ENCODE assay signal across 17 cellular contexts in genomic region chr10:103576862-103577261, GRCh38.
DNase-seq lines count a peak whose midpoint lies in the region; ATAC-seq, FAIRE-seq and TF ChIP-seq lines count a peak whose summit lies in the region.
"Had no signal": no experiment of that assay in that cellular context is flagged by ENCODE, and none has a peak within 500 bp of the region (broad histone marks: within the 10 kb centered on the region; RNA-seq: fewer than 3 reads in every experiment).

No MANE protein-coding gene starts in this region.

- H3K36me3 ChIP-seq in right lobe of liver: no peaks in the 10 kb centered on the region
- H3K36me3 ChIP-seq: MG63 had no signal

- no peaks in the 10 kb centered on the region for H3K27me3 Mint-ChIP-seq in activated T-cell treated with anti-CD3 and anti-CD28 coated beads, Interleukin-2, amount 50 U/mL, for 24 hours

- H3K4me3 ChIP-seq in A549 (no peak overlapping the region), right lobe of liver (no peak overlapping the region)
- H3K4me3 ChIP-seq: MG63 had no signal

- CTCF ChIA-PET in A549 (lab: Yijun Ruan, JAX): interaction anchor here (0.7 to 10.5 kb wide), 9 partner anchors 12 to 628 kb away, joined by 3 to 100 read pairs (median 6); partner anchors contain the start of gene NEURL1

- no peaks in the 10 kb centered on the region for H3K9me3 ChIP-seq in A549
- no peaks in the 10 kb centered on the region for H3K9me3 ChIP-seq in right lobe of liver
- H3K9me3 ChIP-seq: MG63 had no signal

- no peak for DNase-seq in A549 (ENCODE audit: low read depth in 1 of 2, low spot score in 1 of 2)
- peak; percentile 71 for DNase-seq in HuH-7 (ENCODE audit: low spot score)
- peak; percentile 85 for DNase-seq in NCI-H748 (lab: John Stamatoyannopoulos, UW; ENCODE audit: unreplicated experiment)
- DNase-seq in right lobe of liver: peak in 1 of 3 donors; percentile 60
- no peak for DNase-seq in activated T-cell treated with anti-CD3 and anti-CD28 coated beads, Interleukin-2, amount 50 U/mL, for 24 hours
- no peak for DNase-seq in hippocampal formation (lab: John Stamatoyannopoulos, UW)
- DNase-seq: CD8-positive, alpha-beta memory T cell; mammary epithelial cell; MG63; NCI-H2107; stimulated activated naive CD4-positive, alpha-beta T cell; trophoblast cell had no signal

- TF ChIP-seq EP300 in A549 (IDR thresholded peaks at IDR 0.05): no peak

- ATAC-seq in A549 (peak in 1 of 2 experiments; percentile 22; a peak in 1 of 6 replicates), right lobe of liver (peak; percentile 74 to 81 (median 78)), HG02981 (IDR thresholded peaks at IDR 0.05; ENCODE audit: unreplicated experiment) (no peak)
- no peak for ATAC-seq in activated CD4-positive, CD25-positive, alpha-beta regulatory T cell treated with anti-CD3 and anti-CD28 coated beads, Interleukin-2, amount 50 U/mL, for 24 hours
- ATAC-seq: activated T-helper 17 cell treated with anti-CD3 and anti-CD28 coated beads, Interleukin-2, amount 50 U/mL, for 72 hours; esophagus mucosa had no signal

- FAIRE-seq in A549 (lab: Jason Lieb, UNC): no peak
- FAIRE-seq: G401.6 had no signal

- WGBS in A549 (ENCODE audit: missing lambda C conversion rate): 22% methylated on average over 2 of the region's 2 CpGs
- WGBS in right lobe of liver (ENCODE audit: insufficient coverage, low coverage, low lambda C conversion rate, missing lambda C conversion rate): 6% methylated on average over 1 of the region's 2 CpGs

- no peaks in the 10 kb centered on the region for H3K4me1 Mint-ChIP-seq in activated T-cell treated with anti-CD3 and anti-CD28 coated beads, Interleukin-2, amount 50 U/mL, for 24 hours (ENCODE audit: low read depth)
- H3K4me1 Mint-ChIP-seq: activated T-helper 17 cell treated with anti-CD3 and anti-CD28 coated beads, Interleukin-2, amount 50 U/mL, for 72 hours; CD8-positive, alpha-beta memory T cell had no signal

- TF ChIP-seq RAD21 in A549 (conservative IDR thresholded peaks at IDR 0.05 in 1 of 2, IDR thresholded peaks at IDR 0.05 in 1 of 2): no peak

- POLR2A ChIA-PET in A549 (lab: Yijun Ruan, JAX): no interaction called here

- no peak overlapping the region for H3K4me3 Mint-ChIP-seq in activated T-cell treated with anti-CD3 and anti-CD28 coated beads, Interleukin-2, amount 50 U/mL, for 24 hours
- H3K4me3 Mint-ChIP-seq: activated T-helper 17 cell treated with anti-CD3 and anti-CD28 coated beads, Interleukin-2, amount 50 U/mL, for 72 hours; CD8-positive, alpha-beta memory T cell had no signal

- H3K27ac ChIP-seq in A549 (peak overlapping the region in 1 of 2 experiments; percentile 2; a peak in 1 of 6 replicates), right lobe of liver (no peak overlapping the region)

- H3K27ac Mint-ChIP-seq in activated T-cell treated with anti-CD3 and anti-CD28 coated beads, Interleukin-2, amount 50 U/mL, for 24 hours: no peak overlapping the region

- no peaks in the 10 kb centered on the region for H3K9me3 Mint-ChIP-seq in activated T-cell treated with anti-CD3 and anti-CD28 coated beads, Interleukin-2, amount 50 U/mL, for 24 hours
- H3K9me3 Mint-ChIP-seq: activated T-helper 17 cell treated with anti-CD3 and anti-CD28 coated beads, Interleukin-2, amount 50 U/mL, for 72 hours; CD8-positive, alpha-beta memory T cell had no signal

- no peaks in the 10 kb centered on the region for H3K36me3 Mint-ChIP-seq in activated T-cell treated with anti-CD3 and anti-CD28 coated beads, Interleukin-2, amount 50 U/mL, for 24 hours (ENCODE audit: low read depth)
- H3K36me3 Mint-ChIP-seq: CD8-positive, alpha-beta memory T cell had no signal

- peak overlapping the region; percentile 41 for H3K4me2 ChIP-seq in A549

- no peak for TF ChIP-seq POLR2A in A549 (IDR thresholded peaks at IDR 0.05; ENCODE audit: low read length)
- TF ChIP-seq POLR2A in right lobe of liver (IDR thresholded peaks at IDR 0.05): no peak

- H3K4me1 ChIP-seq in A549 (peaks cover 30% of the 10 kb centered on the region), right lobe of liver (peaks cover 0 to 22% (median 9%) of the 10 kb centered on the region in 4 donors)

- H3K27me3 ChIP-seq in right lobe of liver: no peaks in the 10 kb centered on the region
- H3K27me3 ChIP-seq: MG63 had no signal

- no peak for TF ChIP-seq CTCF in A549 (IDR thresholded peaks at IDR 0.05)
- no peak for TF ChIP-seq CTCF in right lobe of liver (IDR thresholded peaks at IDR 0.05)

- intact Hi-C loops in right lobe of liver (cut with DNase I): no loop called here

TF ChIP-seq in A549, 52 proteins besides CTCF, POLR2A, EP300 and RAD21:
- TF ChIP-seq KDM1A (IDR thresholded peaks at IDR 0.05; ENCODE audit: low read depth): no peak
- TF ChIP-seq SMC3 (IDR thresholded peaks at IDR 0.05): no peak
- TF ChIP-seq RNF2 (IDR thresholded peaks at IDR 0.05; ENCODE audit: borderline replicate concordance, low read depth): no peak
- TF ChIP-seq NFE2L2 (conservative IDR thresholded peaks at IDR 0.05; ENCODE audit: low read length): no peak
- TF ChIP-seq RCOR1 (IDR thresholded peaks at IDR 0.05; ENCODE audit: low read depth, low read length): no peak
- no peak for TF ChIP-seq JUNB (IDR thresholded peaks at IDR 0.05)
- no peak for TF ChIP-seq MAZ (IDR thresholded peaks at IDR 0.05; ENCODE audit: borderline replicate concordance, low read depth, low read length)
- TF ChIP-seq CHD4 (IDR thresholded peaks at IDR 0.05; ENCODE audit: borderline replicate concordance): no peak
- no peak for TF ChIP-seq HOXB13 (CRISPR knock-in tag; IDR thresholded peaks at IDR 0.05; ENCODE audit: low read depth)

Comparison
In these comparisons a context has a peak if more than half of its experiments do, and no peak if none do; other contexts are left out.
1. ATAC-seq: peak in right lobe of liver (4 of 4); none in activated CD4-positive, CD25-positive, alpha-beta regulatory T cell treated with anti-CD3 and anti-CD28 coated beads, Interleukin-2, amount 50 U/mL, for 24 hours (0 of 2) and HG02981 (single experiment).
2. DNase-seq: peak in HuH-7 (single experiment) and NCI-H748 (single experiment); none in A549 (0 of 2), activated T-cell treated with anti-CD3 and anti-CD28 coated beads, Interleukin-2, amount 50 U/mL, for 24 hours (single experiment) and hippocampal formation (0 of 2).